30 cellular contexts compared by ENCODE assay signal in genomic region chr5:63032343-63032742, GRCh38.
"Had no signal": no experiment of that assay in that cellular context is flagged by ENCODE, and none has a peak within 500 bp of the region (broad histone marks: within the 10 kb centered on the region; RNA-seq: fewer than 3 reads in every experiment).

No MANE protein-coding gene starts in this region.

- H3K27me3 Mint-ChIP-seq: activated CD4-positive, alpha-beta memory T cell treated with anti-CD3 and anti-CD28 coated beads, Interleukin-2, amount 10 ng/mL, durations not matched to agents 7 days and 5 days; activated CD4-positive, alpha-beta T cell treated with anti-CD3 and anti-CD28 coated beads, Interleukin-2, amount 10 ng/mL, durations not matched to agents 7 days and 5 days; activated CD8-positive, alpha-beta memory T cell treated with anti-CD3 and anti-CD28 coated beads, Interleukin-2, amount 10 ng/mL, durations not matched to agents 7 days and 5 days; activated naive CD4-positive, alpha-beta T cell treated with anti-CD3 and anti-CD28 coated beads, Interleukin-2, amount 50 U/mL, for 24 hours; activated naive CD8-positive, alpha-beta T cell treated with anti-CD3 and anti-CD28 coated beads for 36 hours; activated naive CD8-positive, alpha-beta T cell treated with anti-CD3 and anti-CD28 coated beads, Interleukin-2, amount 50 U/mL, for 24 hours had no signal

- DNase-seq: activated CD4-positive, alpha-beta memory T cell treated with anti-CD3 and anti-CD28 coated beads, Interleukin-2, amount 10 ng/mL, durations not matched to agents 7 days and 5 days; activated CD4-positive, alpha-beta T cell treated with anti-CD3 and anti-CD28 coated beads for 1 hour; activated CD4-positive, alpha-beta T cell treated with anti-CD3 and anti-CD28 coated beads for 4 hours; activated CD4-positive, alpha-beta T cell treated with anti-CD3 and anti-CD28 coated beads, Interleukin-2, amount 10 ng/mL, durations not matched to agents 7 days and 5 days; activated CD4-positive, alpha-beta T cell treated with anti-CD3 and anti-CD28 coated beads, Interleukin-2, amount 50 U/mL, for 4 hours; activated CD8-positive, alpha-beta memory T cell treated with anti-CD3 and anti-CD28 coated beads, Interleukin-2, amount 10 ng/mL, durations not matched to agents 7 days and 5 days; activated CD8-positive, alpha-beta memory T cell treated with anti-CD3 and anti-CD28 coated beads, Interleukin-2, amount 50 U/mL, for 4 hours; activated effector memory CD4-positive, alpha-beta T cell treated with anti-CD3 and anti-CD28 coated beads, Interleukin-2, amount 50 U/mL, for 16 hours; activated naive CD4-positive, alpha-beta T cell treated with anti-CD3 and anti-CD28 coated beads for 36 hours; activated naive CD8-positive, alpha-beta T cell treated with anti-CD3 and anti-CD28 coated beads for 36 hours; activated naive CD8-positive, alpha-beta T cell treated with anti-CD3 and anti-CD28 coated beads, Interleukin-2, amount 50 U/mL, for 24 hours; activated T-cell treated with anti-CD3 and anti-CD28 coated beads, Interleukin-2, amount 50 U/mL, for 1 hour; activated T-cell treated with anti-CD3 and anti-CD28 coated beads, Interleukin-2, amount 50 U/mL, for 48 hours; adrenal gland; amygdala; aorta; body of pancreas; caudate nucleus; effector CD8-positive, alpha-beta T cell; foreskin fibroblast; gastrocnemius medialis; glutamatergic neuron; heart left ventricle; hypothalamus; T-helper 2 cell had no signal

- H3K36me3 Mint-ChIP-seq: activated CD8-positive, alpha-beta memory T cell treated with anti-CD3 and anti-CD28 coated beads, Interleukin-2, amount 10 ng/mL, durations not matched to agents 7 days and 5 days; activated naive CD4-positive, alpha-beta T cell treated with anti-CD3 and anti-CD28 coated beads, Interleukin-2, amount 50 U/mL, for 24 hours; activated naive CD8-positive, alpha-beta T cell treated with anti-CD3 and anti-CD28 coated beads for 36 hours had no signal

- H3K27me3 ChIP-seq: adrenal gland, body of pancreas, gastrocnemius medialis, heart left ventricle had no signal

- H3K27ac ChIP-seq: adrenal gland, body of pancreas, gastrocnemius medialis, heart left ventricle, VCaP had no signal

- H3K4me3 Mint-ChIP-seq: activated CD4-positive, alpha-beta memory T cell treated with anti-CD3 and anti-CD28 coated beads, Interleukin-2, amount 10 ng/mL, durations not matched to agents 7 days and 5 days; activated CD4-positive, alpha-beta T cell treated with anti-CD3 and anti-CD28 coated beads, Interleukin-2, amount 10 ng/mL, durations not matched to agents 7 days and 5 days; activated CD8-positive, alpha-beta memory T cell treated with anti-CD3 and anti-CD28 coated beads, Interleukin-2, amount 10 ng/mL, durations not matched to agents 7 days and 5 days; activated naive CD4-positive, alpha-beta T cell treated with anti-CD3 and anti-CD28 coated beads for 36 hours; activated naive CD4-positive, alpha-beta T cell treated with anti-CD3 and anti-CD28 coated beads, Interleukin-2, amount 50 U/mL, for 24 hours; activated naive CD8-positive, alpha-beta T cell treated with anti-CD3 and anti-CD28 coated beads for 36 hours; activated naive CD8-positive, alpha-beta T cell treated with anti-CD3 and anti-CD28 coated beads, Interleukin-2, amount 50 U/mL, for 24 hours; activated T-helper 1 cell treated with anti-CD3 and anti-CD28 coated beads, Interleukin-12 subunit alpha, Interleukin-12 subunit beta, Interleukin-2, Interleukin-4 antibody, amounts not matched to agents 30 ng/mL and 10 ng/mL and 1 ng/mL, durations not matched to agents 14 hours and 24 hours and 36 hours; WTC11 had no signal

- H3K9me3 ChIP-seq: gastrocnemius medialis had no signal

- H3K4me1 Mint-ChIP-seq: activated CD4-positive, alpha-beta memory T cell treated with anti-CD3 and anti-CD28 coated beads, Interleukin-2, amount 10 ng/mL, durations not matched to agents 7 days and 5 days; activated CD4-positive, alpha-beta T cell treated with anti-CD3 and anti-CD28 coated beads, Interleukin-2, amount 10 ng/mL, durations not matched to agents 7 days and 5 days; activated CD8-positive, alpha-beta memory T cell treated with anti-CD3 and anti-CD28 coated beads, Interleukin-2, amount 10 ng/mL, durations not matched to agents 7 days and 5 days; activated naive CD4-positive, alpha-beta T cell treated with anti-CD3 and anti-CD28 coated beads, Interleukin-2, amount 50 U/mL, for 24 hours; activated naive CD8-positive, alpha-beta T cell treated with anti-CD3 and anti-CD28 coated beads for 36 hours; activated naive CD8-positive, alpha-beta T cell treated with anti-CD3 and anti-CD28 coated beads, Interleukin-2, amount 50 U/mL, for 24 hours; WTC11 had no signal

- H3K4me1 ChIP-seq: adrenal gland, body of pancreas, gastrocnemius medialis, heart left ventricle had no signal

- H3K4me3 ChIP-seq: adrenal gland, body of pancreas, gastrocnemius medialis, heart left ventricle had no signal

- H3K27ac Mint-ChIP-seq: activated CD4-positive, alpha-beta memory T cell treated with anti-CD3 and anti-CD28 coated beads, Interleukin-2, amount 10 ng/mL, durations not matched to agents 7 days and 5 days; activated CD4-positive, alpha-beta T cell treated with anti-CD3 and anti-CD28 coated beads, Interleukin-2, amount 10 ng/mL, durations not matched to agents 7 days and 5 days; activated CD8-positive, alpha-beta memory T cell treated with anti-CD3 and anti-CD28 coated beads, Interleukin-2, amount 10 ng/mL, durations not matched to agents 7 days and 5 days; activated naive CD4-positive, alpha-beta T cell treated with anti-CD3 and anti-CD28 coated beads for 36 hours; activated naive CD4-positive, alpha-beta T cell treated with anti-CD3 and anti-CD28 coated beads, Interleukin-2, amount 50 U/mL, for 24 hours; activated naive CD8-positive, alpha-beta T cell treated with anti-CD3 and anti-CD28 coated beads for 36 hours; activated naive CD8-positive, alpha-beta T cell treated with anti-CD3 and anti-CD28 coated beads, Interleukin-2, amount 50 U/mL, for 24 hours; activated T-helper 1 cell treated with anti-CD3 and anti-CD28 coated beads, Interleukin-12 subunit alpha, Interleukin-12 subunit beta, Interleukin-2, Interleukin-4 antibody, amounts not matched to agents 30 ng/mL and 10 ng/mL and 1 ng/mL, durations not matched to agents 14 hours and 24 hours and 36 hours; activated T-helper 2 cell treated with anti-CD3 and anti-CD28 coated beads, Interferon-gamma antibody, Interleukin-2, Interleukin-4, amounts not matched to agents 10 μg/mL and 5 μg/mL and 100 μg/mL, durations not matched to agents 14 hours and 24 hours and 36 hours; WTC11 had no signal

- H3K36me3 ChIP-seq: adrenal gland, gastrocnemius medialis, heart left ventricle had no signal
